In genomic region chr12:70925542-70925941, GRCh38 we compare ENCODE assay signal across 28 cellular contexts.
"Had no signal": no experiment of that assay in that cellular context is flagged by ENCODE, and none has a peak within 500 bp of the region (broad histone marks: within the 10 kb centered on the region; RNA-seq: fewer than 3 reads in every experiment).

No MANE protein-coding gene starts in this region.

- H3K27me3 ChIP-seq: testis, thyroid gland, upper lobe of left lung, upper lobe of right lung, uterus, vagina had no signal

- H3K9me3 Mint-ChIP-seq: stimulated activated effector memory CD8-positive, alpha-beta T cell treated with anti-CD3 and anti-CD28 coated beads, Interleukin-12 subunit alpha, Interleukin-12 subunit beta, amount 100 ng/mL, for 72 hours; stimulated activated memory B cell treated with anti-CD40 and anti-IgM and Interleukin-4, amounts not matched to agents 10 μg/mL and 1 μg/mL and 100 μg/mL, for 72 hours; stimulated activated naive B cell treated with anti-CD40 and anti-IgM and Interleukin-4, amounts not matched to agents 10 μg/mL and 1 μg/mL and 100 μg/mL, for 72 hours; type B pancreatic cell had no signal

- H3K36me3 ChIP-seq: stomach, suprapubic skin, thoracic aorta, thyroid gland, tibial artery, tibial nerve, transverse colon, upper lobe of left lung, upper lobe of right lung, uterus, vagina had no signal

- DNase-seq: stimulated activated CD4-positive, alpha-beta T cell treated with anti-CD3 and anti-CD28 coated beads, Interleukin-2, amount 100 ng/mL, for 48 hours; stimulated activated CD4-positive, alpha-beta T cell treated with anti-CD3 and anti-CD28 coated beads, Interleukin-4, amount 100 ng/mL, for 1 hour; stimulated activated CD4-positive, alpha-beta T cell treated with anti-CD3 and anti-CD28 coated beads, Interleukin-4, amount 100 ng/mL, for 24 hours; stimulated activated CD4-positive, alpha-beta T cell treated with anti-CD3 and anti-CD28 coated beads, Interleukin-4, amount 100 ng/mL, for 4 hours; stimulated activated CD8-positive, alpha-beta memory T cell treated with anti-CD3 and anti-CD28 coated beads, Interleukin-4, amount 100 ng/mL, for 48 hours; stimulated activated naive B cell treated with anti-CD40 and anti-IgM and Interleukin-4, amounts not matched to agents 10 μg/mL and 1 μg/mL and 100 μg/mL, for 72 hours; stimulated activated naive CD4-positive, alpha-beta T cell; stimulated activated naive CD4-positive, alpha-beta T cell treated with Interleukin-2 at 50 U/mL for 16 hours; stimulated activated naive CD8-positive, alpha-beta T cell treated with anti-CD3 and anti-CD28 coated beads, Interleukin-15, amount 100 ng/mL, for 72 hours; stimulated activated naive CD8-positive, alpha-beta T cell treated with anti-CD3 and anti-CD28 coated beads, Interleukin-15, Interleukin-2, amounts not matched to agents 100 U/mL and 50 U/mL, for 24 hours; stomach; substantia nigra; testis; thyroid gland; tibial artery; transverse colon; trophoblast cell; upper lobe of left lung; upper lobe of right lung; uterus had no signal

- H3K9me3 ChIP-seq: stomach, suprapubic skin, testis, thoracic aorta, thyroid gland, tibial artery, tibial nerve, transverse colon, upper lobe of left lung, upper lobe of right lung, uterus, vagina had no signal

- H3K27ac Mint-ChIP-seq: stimulated activated effector memory CD8-positive, alpha-beta T cell treated with anti-CD3 and anti-CD28 coated beads, Interleukin-12 subunit alpha, Interleukin-12 subunit beta, amount 100 ng/mL, for 72 hours; stimulated activated memory B cell treated with anti-CD40 and anti-IgM and Interleukin-4, amounts not matched to agents 10 μg/mL and 1 μg/mL and 100 μg/mL, for 72 hours; stimulated activated naive B cell treated with anti-CD40 and anti-IgM and Interleukin-4, amounts not matched to agents 10 μg/mL and 1 μg/mL and 100 μg/mL, for 72 hours; stimulated activated naive CD8-positive, alpha-beta T cell treated with anti-CD3 and anti-CD28 coated beads, Interleukin-15, amount 100 ng/mL, for 72 hours; stimulated activated naive CD8-positive, alpha-beta T cell treated with anti-CD3 and anti-CD28 coated beads, Interleukin-15, Interleukin-2, amounts not matched to agents 100 ng/mL and 50 ng/mL, for 24 hours; type B pancreatic cell had no signal

- H3K4me3 ChIP-seq: stomach, suprapubic skin, testis, thoracic aorta, thyroid gland, tibial artery, tibial nerve, transverse colon, upper lobe of left lung, upper lobe of right lung, uterus, vagina had no signal

- H3K4me1 Mint-ChIP-seq: stimulated activated effector memory CD8-positive, alpha-beta T cell treated with anti-CD3 and anti-CD28 coated beads, Interleukin-12 subunit alpha, Interleukin-12 subunit beta, amount 100 ng/mL, for 72 hours; stimulated activated memory B cell treated with anti-CD40 and anti-IgM and Interleukin-4, amounts not matched to agents 10 μg/mL and 1 μg/mL and 100 μg/mL, for 72 hours; stimulated activated naive B cell treated with anti-CD40 and anti-IgM and Interleukin-4, amounts not matched to agents 10 μg/mL and 1 μg/mL and 100 μg/mL, for 72 hours; stimulated activated naive CD8-positive, alpha-beta T cell treated with anti-CD3 and anti-CD28 coated beads, Interleukin-15, amount 100 ng/mL, for 72 hours had no signal

- H3K36me3 Mint-ChIP-seq: stimulated activated effector memory CD8-positive, alpha-beta T cell treated with anti-CD3 and anti-CD28 coated beads, Interleukin-12 subunit alpha, Interleukin-12 subunit beta, amount 100 ng/mL, for 72 hours; stimulated activated memory B cell treated with anti-CD40 and anti-IgM and Interleukin-4, amounts not matched to agents 10 μg/mL and 1 μg/mL and 100 μg/mL, for 72 hours; stimulated activated naive B cell treated with anti-CD40 and anti-IgM and Interleukin-4, amounts not matched to agents 10 μg/mL and 1 μg/mL and 100 μg/mL, for 72 hours; type B pancreatic cell had no signal

- H3K4me3 Mint-ChIP-seq: stimulated activated effector memory CD8-positive, alpha-beta T cell treated with anti-CD3 and anti-CD28 coated beads, Interleukin-12 subunit alpha, Interleukin-12 subunit beta, amount 100 ng/mL, for 72 hours; stimulated activated memory B cell treated with anti-CD40 and anti-IgM and Interleukin-4, amounts not matched to agents 10 μg/mL and 1 μg/mL and 100 μg/mL, for 72 hours; stimulated activated naive B cell treated with anti-CD40 and anti-IgM and Interleukin-4, amounts not matched to agents 10 μg/mL and 1 μg/mL and 100 μg/mL, for 72 hours; stimulated activated naive CD8-positive, alpha-beta T cell treated with anti-CD3 and anti-CD28 coated beads, Interleukin-15, amount 100 ng/mL, for 72 hours; stimulated activated naive CD8-positive, alpha-beta T cell treated with anti-CD3 and anti-CD28 coated beads, Interleukin-15, Interleukin-2, amounts not matched to agents 100 ng/mL and 50 ng/mL, for 24 hours; type B pancreatic cell had no signal

- H3K27ac ChIP-seq: stomach, suprapubic skin, testis, thoracic aorta, thyroid gland, tibial artery, tibial nerve, transverse colon, upper lobe of left lung, upper lobe of right lung, uterus, vagina had no signal
